Comparison of ENCODE assay signal across 8 cellular contexts in genomic region chr14:23120405-23121251, GRCh38. TPM values are rescaled to one million over a fixed set of nuclear protein-coding genes. Genes with fewer than 3 reads are reported as not detected.
A peak's percentile ranks its signal among the peaks of the same experiment; 100 is the strongest.
DNase-seq lines count a peak whose midpoint lies in the region; ATAC-seq, FAIRE-seq and TF ChIP-seq lines count a peak whose summit lies in the region.

No MANE protein-coding gene starts in this region.

- no peaks in the 10 kb centered on the region for H3K36me3 ChIP-seq in keratinocyte (ENCODE audit: control insufficient read depth in 2 of 2, extremely low read depth in 1 of 2, insufficient read depth in 2 of 2, low read length in 2 of 2)

- no peaks in the 10 kb centered on the region for H3K9me3 ChIP-seq in keratinocyte (ENCODE audit: control insufficient read depth, low read depth, low read length)

- H3K4me1 ChIP-seq in keratinocyte (ENCODE audit: control insufficient read depth, extremely low read depth, insufficient read depth, low read length): peaks cover 19% of the 10 kb centered on the region

- H3K27me3 ChIP-seq in keratinocyte (ENCODE audit: control insufficient read depth, extremely low read depth, insufficient read depth, low read length): no peaks in the 10 kb centered on the region

- no peak overlapping the region for H3K9ac ChIP-seq in keratinocyte (ENCODE audit: control insufficient read depth, extremely low read depth, insufficient read depth, low read length)

- POLR2A ChIA-PET in AG04449 (lab: Yijun Ruan, JAX): interaction anchor here (0.6 to 1.3 kb wide), 2 partner anchors 51 to 64 kb away, joined by 4 read pairs; no protein-coding TSS in a partner anchor

- peak; percentile 65 for ATAC-seq in GM18873 (IDR thresholded peaks at IDR 0.05; ENCODE audit: low FRiP score, unreplicated experiment)
- ATAC-seq in HG03432 (IDR thresholded peaks at IDR 0.05; ENCODE audit: unreplicated experiment): peak; percentile 81
- ATAC-seq in activated CD4-positive, CD25-positive, alpha-beta regulatory T cell treated with anti-CD3 and anti-CD28 coated beads, Interleukin-2, amount 50 U/mL, for 24 hours: peak; percentile 82 to 84

- H3K27ac ChIP-seq in keratinocyte (ENCODE audit: control insufficient read depth, insufficient read depth, low read length): no peak overlapping the region

- H3K9me1 ChIP-seq in keratinocyte (ENCODE audit: control insufficient read depth, extremely low read depth, insufficient read depth, low read length): no peaks in the 10 kb centered on the region

- H3K4me3 ChIP-seq in AG04449 (ENCODE audit: low read depth, low read length) (no peak overlapping the region), cardiac fibroblast (replicated peaks in 1 of 2; ENCODE audit: low read depth in 2 of 2, low read length in 2 of 2) (no peak overlapping the region), keratinocyte (ENCODE audit: control insufficient read depth in 2 of 3, extremely low read depth in 1 of 3, insufficient read depth in 2 of 3, low read depth in 1 of 3, low read length in 3 of 3) (no peak overlapping the region)

- TF ChIP-seq CTCF in AG04449 (IDR thresholded peaks at IDR 0.05; ENCODE audit: insufficient read depth, low read length, missing control alignments): peak; percentile 99
- peak; percentile 100 for TF ChIP-seq CTCF in cardiac fibroblast (IDR thresholded peaks at IDR 0.05; ENCODE audit: low read depth, low read length)
- peak; percentile 100 for TF ChIP-seq CTCF in keratinocyte (optimal IDR thresholded peaks at IDR 0.05 in 1 of 3, IDR thresholded peaks at IDR 0.05 in 1 of 3, conservative IDR thresholded peaks at IDR 0.05 in 1 of 3; ENCODE audit: extremely low read depth in 1 of 3, insufficient read depth in 2 of 3, low read length in 3 of 3)

- DNase-seq in AG04449 (ENCODE audit: low read depth, low spot score) (no peak), NCI-H460 (ENCODE audit: extremely low read depth, low read depth) (peak; percentile 87), cardiac fibroblast (ENCODE audit: low read depth in 2 of 2) (peak; percentile 87 to 92), keratinocyte (ENCODE audit: low read depth, low spot score) (no peak)
- DNase-seq in stimulated activated CD4-positive, alpha-beta T cell treated with anti-CD3 and anti-CD28 coated beads, Interleukin-15, amount 100 ng/mL, for 48 hours (ENCODE audit: low read depth in 2 of 2): peak; percentile 78 to 79

- H4K20me1 ChIP-seq in keratinocyte (ENCODE audit: control insufficient read depth, extremely low read depth, insufficient read depth, low read length): no peaks in the 10 kb centered on the region

- peak; percentile 67 for FAIRE-seq in keratinocyte (lab: Jason Lieb, UNC)

- no peak overlapping the region for H3K4me2 ChIP-seq in keratinocyte (ENCODE audit: control insufficient read depth, extremely low read depth, insufficient read depth, low read depth, low read length)

- no peaks in the 10 kb centered on the region for H3K79me2 ChIP-seq in keratinocyte (ENCODE audit: control insufficient read depth, insufficient read depth, low read length)

- CTCF ChIA-PET in AG04449 (lab: Yijun Ruan, JAX): interaction anchor here (0.6 to 20.1 kb wide), 55 partner anchors 8 to 565 kb away, joined by 3 to 1439 read pairs (median 5); partner anchors contain the start of genes PABPN1 and SLC7A8

- no peak overlapping the region for H2AFZ ChIP-seq in keratinocyte (ENCODE audit: control insufficient read depth, low read length)

- dilution Hi-C loops in keratinocyte (cut with MboI; ENCODE audit: extremely low pct_ligation_motif_present, low sequenced_read_pairs): no loop called here

RNA-seq across cellular contexts. Expression of gene CEBPE, which starts 1.6 kb away (rescaled TPM):
- not detected in 2 replicates for total RNA-seq in NCI-H460 (2014; rRNA removed; shearing (Covaris generic))
- polyA plus RNA-seq in NCI-H460 (2014; cell fraction: nucleus; rRNA removed): not detected in 2 replicates
- not detected in 3 replicates for polyA plus RNA-seq in keratinocyte
- not detected for polyA plus RNA-seq in keratinocyte (2011; ENCODE audit: low read depth)
- not detected in 2 replicates for polyA plus RNA-seq in keratinocyte (2011; cell fraction: cytosol; rRNA removed)
- polyA plus RNA-seq in keratinocyte (2011; cell fraction: nucleus; rRNA removed): not detected in 2 replicates
- not detected in 2 replicates for polyA plus RNA-seq in keratinocyte (2012; ENCODE audit: low replicate concordance)
- polyA minus RNA-seq in keratinocyte: not detected in 3 replicates
- not detected for polyA minus RNA-seq in keratinocyte (2011; cell fraction: cytosol; rRNA and poly(A)+ RNA removed)
- polyA minus RNA-seq in keratinocyte (2011; cell fraction: nucleus; rRNA and poly(A)+ RNA removed): not detected in 2 replicates

RNA-seq across cellular contexts. Expression of gene CIROP, which starts 15.8 kb away (rescaled TPM):
- not detected in 2 replicates for total RNA-seq in NCI-H460 (2014; rRNA removed; shearing (Covaris generic))
- not detected in 2 replicates for polyA plus RNA-seq in NCI-H460 (2014; cell fraction: nucleus; rRNA removed)
- polyA plus RNA-seq in keratinocyte: not detected in 3 replicates
- polyA plus RNA-seq in keratinocyte (2011; ENCODE audit: low read depth): not detected
- not detected in 2 replicates for polyA plus RNA-seq in keratinocyte (2011; cell fraction: cytosol; rRNA removed)
- not detected in 2 replicates for polyA plus RNA-seq in keratinocyte (2011; cell fraction: nucleus; rRNA removed)
- not detected in 2 replicates for polyA plus RNA-seq in keratinocyte (2012; ENCODE audit: low replicate concordance)
- polyA minus RNA-seq in keratinocyte: not detected in 3 replicates
- polyA minus RNA-seq in keratinocyte (2011; cell fraction: cytosol; rRNA and poly(A)+ RNA removed): not detected
- not detected in 2 replicates for polyA minus RNA-seq in keratinocyte (2011; cell fraction: nucleus; rRNA and poly(A)+ RNA removed)

RNA-seq across cellular contexts. Expression of gene C14orf119, which starts 25.3 kb away (rescaled TPM):
- total RNA-seq in NCI-H460 (2014; rRNA removed; shearing (Covaris generic)): 41.5 and 45.7 TPM in 2 replicates
- 17.8 and 38.9 TPM in 2 replicates for polyA plus RNA-seq in NCI-H460 (2014; cell fraction: nucleus; rRNA removed)
- 73.7 to 117 TPM (median 101 TPM) in 3 replicates for polyA plus RNA-seq in keratinocyte
- polyA plus RNA-seq in keratinocyte (2011; ENCODE audit: low read depth): 70.3 TPM
- 80.2 and 98.9 TPM in 2 replicates for polyA plus RNA-seq in keratinocyte (2011; cell fraction: cytosol; rRNA removed)
- 73.9 and 75.5 TPM in 2 replicates for polyA plus RNA-seq in keratinocyte (2011; cell fraction: nucleus; rRNA removed)
- polyA plus RNA-seq in keratinocyte (2012; ENCODE audit: low replicate concordance): 64.6 and 81.2 TPM in 2 replicates
- polyA minus RNA-seq in keratinocyte: 41.1 to 143 TPM (median 85.1 TPM) in 3 replicates
- polyA minus RNA-seq in keratinocyte (2011; cell fraction: cytosol; rRNA and poly(A)+ RNA removed): 33.8 TPM
- 18.7 and 35.0 TPM in 2 replicates for polyA minus RNA-seq in keratinocyte (2011; cell fraction: nucleus; rRNA and poly(A)+ RNA removed)

RNA-seq across cellular contexts. Expression of gene ACIN1, which starts 25.7 kb away (rescaled TPM):
- 73.8 and 92.9 TPM in 2 replicates for total RNA-seq in NCI-H460 (2014; rRNA removed; shearing (Covaris generic))
- 221 and 271 TPM in 2 replicates for polyA plus RNA-seq in NCI-H460 (2014; cell fraction: nucleus; rRNA removed)
- 92.0 to 104 TPM (median 96.7 TPM) in 3 replicates for polyA plus RNA-seq in keratinocyte
- polyA plus RNA-seq in keratinocyte (2011; ENCODE audit: low read depth): 38.9 TPM
- polyA plus RNA-seq in keratinocyte (2011; cell fraction: cytosol; rRNA removed): 43.4 and 46.3 TPM in 2 replicates
- polyA plus RNA-seq in keratinocyte (2011; cell fraction: nucleus; rRNA removed): 345 and 378 TPM in 2 replicates
- polyA plus RNA-seq in keratinocyte (2012; ENCODE audit: low replicate concordance): 56.1 and 89.9 TPM in 2 replicates
- polyA minus RNA-seq in keratinocyte: 69.6 to 117 TPM (median 76.3 TPM) in 3 replicates
- polyA minus RNA-seq in keratinocyte (2011; cell fraction: cytosol; rRNA and poly(A)+ RNA removed): 29.4 TPM
- 78.8 and 118 TPM in 2 replicates for polyA minus RNA-seq in keratinocyte (2011; cell fraction: nucleus; rRNA and poly(A)+ RNA removed)

Comparison
In these comparisons a context has a peak if more than half of its experiments do, and no peak if none do; other contexts are left out.
1. DNase-seq: peak in NCI-H460 (single experiment), cardiac fibroblast (2 of 2) and stimulated activated CD4-positive, alpha-beta T cell treated with anti-CD3 and anti-CD28 coated beads, Interleukin-15, amount 100 ng/mL, for 48 hours (2 of 2); none in AG04449 (single experiment) and keratinocyte (single experiment).
2. Peak in every context shown above with its lines, with median percentiles within 50 percentile points of each other: CTCF ChIP-seq and ATAC-seq.